In the genomic region with DNA sequence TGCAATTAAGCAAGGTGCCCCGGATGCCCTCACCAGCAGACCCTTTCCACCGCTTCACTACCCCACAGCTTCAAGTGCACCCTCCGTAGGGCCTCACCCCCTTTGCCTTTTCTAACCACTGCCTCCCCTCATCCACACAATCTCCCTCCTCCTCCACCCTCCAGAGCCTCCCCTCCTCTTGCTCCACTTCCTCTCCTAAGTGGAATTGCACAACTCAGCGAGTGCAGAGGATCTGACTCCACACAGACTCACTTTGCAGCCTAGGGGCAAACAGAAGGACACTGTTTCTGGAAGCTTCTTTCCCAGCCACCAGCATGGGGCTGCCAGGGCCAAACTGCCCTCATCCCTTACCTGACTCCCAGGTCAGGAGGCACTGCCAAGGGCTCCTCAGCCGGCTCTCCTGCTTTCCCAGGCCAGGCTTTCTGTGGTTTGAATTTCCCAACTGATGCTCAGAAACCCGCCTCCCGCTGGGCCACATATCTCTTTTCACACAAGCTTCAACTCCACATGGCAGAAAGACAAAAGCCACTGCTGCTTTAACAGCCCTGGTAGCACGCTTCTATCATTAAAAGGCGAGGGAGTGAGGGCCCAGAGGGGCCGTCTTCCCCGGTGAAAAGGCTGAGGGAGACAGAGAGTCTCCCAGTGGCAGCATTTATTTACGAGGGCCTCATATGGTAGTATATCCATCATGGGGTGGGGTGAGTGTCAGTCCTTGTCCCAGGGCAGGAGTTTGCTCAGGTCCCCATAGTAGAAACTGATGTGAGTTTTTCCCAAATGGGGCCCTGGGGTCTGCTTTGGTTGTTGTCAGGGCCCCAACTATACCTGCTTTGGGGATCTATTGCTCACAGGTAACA, we compare ENCODE assay signal across 8 cellular contexts.
DNase-seq lines count a peak whose midpoint lies in the region; ATAC-seq and TF ChIP-seq lines count a peak whose summit lies in the region.

No MANE protein-coding gene starts in this region.

- H3K27ac Mint-ChIP-seq in nephron progenitor cell, result peak overlapping the region; percentile 49

- no peaks in the 10 kb centered on the region for H3K9me3 ChIP-seq in Peyer's patch

- no peak for ATAC-seq in GM21737 (IDR thresholded peaks at IDR 0.05; ENCODE audit: unreplicated experiment)

- H3K9me3 Mint-ChIP-seq in nephron progenitor cell, result peaks cover 2% of the 10 kb centered on the region

- no peak overlapping the region for H3K4me3 ChIP-seq in dorsolateral prefrontal cortex
- no peak overlapping the region for H3K4me3 ChIP-seq in Peyer's patch

- intact Hi-C loops in dorsolateral prefrontal cortex (cut with DNase I), result no loop called here

- TF ChIP-seq CTCF in dorsolateral prefrontal cortex (IDR thresholded peaks at IDR 0.05 in 54 of 56, conservative IDR thresholded peaks at IDR 0.05 in 2 of 56; ENCODE audit: low read depth in 1 of 56, partially characterized antibody in 56 of 56) (no peak), nephron progenitor cell (IDR thresholded peaks at IDR 0.05) (no peak), GM13977 (IDR thresholded peaks at IDR 0.05; ENCODE audit: extremely low read depth, insufficient read depth, missing control alignments) (no peak), Peyer's patch (IDR thresholded peaks at IDR 0.05) (no peak)

- H3K4me1 ChIP-seq in Peyer's patch, result peaks cover 0 to 11% (median 0%) of the 10 kb centered on the region in 4 donors

- peaks cover 50% of the 10 kb centered on the region for H3K4me1 Mint-ChIP-seq in nephron progenitor cell

- H3K27me3 Mint-ChIP-seq in nephron progenitor cell (ENCODE audit: low read depth, poor library complexity), result peaks cover 35% of the 10 kb centered on the region

- DNase-seq in DMS 273 (lab: John Stamatoyannopoulos, UW; ENCODE audit: unreplicated experiment), result peak; percentile 75
- peak; percentile 30 for DNase-seq in NCI-H2196 treated with DMSO at 0.1 percent for 48 hours (lab: John Stamatoyannopoulos, UW; ENCODE audit: unreplicated experiment)
- DNase-seq in dorsolateral prefrontal cortex, result no peak
- peak; percentile 26 for DNase-seq in nephron progenitor cell
- DNase-seq in iPS-NIHi11 (ENCODE audit: low spot score), result no peak
- DNase-seq in GM13977 (ENCODE audit: low spot score), result no peak
- DNase-seq in Peyer's patch, result no peak

- H3K27ac ChIP-seq in dorsolateral prefrontal cortex, result peak overlapping the region in 42 of 59 donors; percentile 7 to 74 (median 47)
- peak overlapping the region in 1 of 4 donors; percentile 39 for H3K27ac ChIP-seq in Peyer's patch

- peak overlapping the region; percentile 15 for H3K4me3 Mint-ChIP-seq in nephron progenitor cell

- H3K27me3 ChIP-seq in dorsolateral prefrontal cortex (no peaks in the 10 kb centered on the region), Peyer's patch (no peaks in the 10 kb centered on the region)

- H3K36me3 ChIP-seq in Peyer's patch, result no peaks in the 10 kb centered on the region

- no peak for TF ChIP-seq POLR2A in Peyer's patch (IDR thresholded peaks at IDR 0.05)

- in situ Hi-C loops in GM13977 (cut with MboI; ENCODE audit: low pct_unique_long_range_greater_than_20kb, low sequenced_read_pairs, unreplicated experiment), result no loop called here

- H3K36me3 Mint-ChIP-seq in nephron progenitor cell (ENCODE audit: low read depth), result no peaks in the 10 kb centered on the region

Comparison
In these comparisons a context has a peak if more than half of its experiments do, and no peak if none do; other contexts are left out.
1. DNase-seq: peak in DMS 273 (single experiment), NCI-H2196 treated with DMSO at 0.1 percent for 48 hours (single experiment) and nephron progenitor cell (single experiment); none in dorsolateral prefrontal cortex (0 of 10), iPS-NIHi11 (single experiment), GM13977 (single experiment) and Peyer's patch (0 of 3).